In the genomic region with DNA sequence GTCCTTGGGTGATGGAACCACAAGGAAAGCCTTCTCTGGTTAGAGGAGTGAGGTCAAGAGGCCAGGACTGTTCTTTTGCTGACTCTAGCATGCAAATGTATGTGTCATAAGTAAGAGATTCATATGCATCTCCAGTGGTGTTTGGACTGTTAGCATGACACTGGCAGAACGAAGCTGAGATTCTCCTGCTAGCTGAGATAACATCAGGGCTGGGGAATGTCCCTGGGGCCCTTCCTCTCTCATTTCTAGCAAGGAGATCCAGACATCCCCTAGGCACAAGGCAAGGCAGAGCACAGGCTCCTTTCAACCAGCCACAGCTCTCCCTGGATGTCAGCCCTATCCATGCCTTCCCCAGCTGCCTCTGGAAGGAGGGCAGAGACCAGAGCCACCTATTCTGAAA, we compare ENCODE assay signal across 25 cellular contexts.
DNase-seq lines count a peak whose midpoint lies in the region; ATAC-seq, FAIRE-seq and TF ChIP-seq lines count a peak whose summit lies in the region.
"Had no signal": no experiment of that assay in that cellular context is flagged by ENCODE, and none has a peak within 500 bp of the region (broad histone marks: within the 10 kb centered on the region; RNA-seq: fewer than 3 reads in every experiment).

No MANE protein-coding gene starts in this region.

- no peak overlapping the region for H3K18ac ChIP-seq in mesenchymal stem cell (ENCODE audit: low read depth in 1 of 2, low read length in 2 of 2)

- H4K91ac ChIP-seq in mesenchymal stem cell (ENCODE audit: low read length): no peak overlapping the region

- WGBS in mesenchymal stem cell: 30% methylated on average over 1 of the region's 1 CpG

- H2AFZ ChIP-seq in GM23338: no peak overlapping the region
- H2AFZ ChIP-seq in astrocyte (ENCODE audit: low read depth, low read length): no peak overlapping the region
- no peak overlapping the region for H2AFZ ChIP-seq in mesenchymal stem cell (ENCODE audit: low read depth, low read length)

- H3K4me3 ChIP-seq in GM23338 (no peak overlapping the region), astrocyte (ENCODE audit: insufficient read depth, low read depth, low read length) (no peak overlapping the region), mesenchymal stem cell (ENCODE audit: insufficient read depth in 1 of 2, low read depth in 1 of 2, low read length in 2 of 2) (no peak overlapping the region)
- H3K4me3 ChIP-seq: gastroesophageal sphincter, SJSA1, tibial nerve had no signal

- no peak overlapping the region for H3K9ac ChIP-seq in astrocyte (ENCODE audit: low read length)
- no peak overlapping the region for H3K9ac ChIP-seq in mesenchymal stem cell (ENCODE audit: low read length)

- TF ChIP-seq CTCF in GM23338 (conservative IDR thresholded peaks at IDR 0.05; ENCODE audit: low read depth in 2 of 2) (no peak), astrocyte (IDR thresholded peaks at IDR 0.05; ENCODE audit: insufficient read depth, low read depth, low read length) (no peak)

- H2BK12ac ChIP-seq in mesenchymal stem cell (ENCODE audit: low read length in 2 of 2): no peak overlapping the region

- DNase-seq in AG20443 (ENCODE audit: low spot score) (peak; percentile 40), GM23338 (ENCODE audit: low spot score) (no peak), astrocyte (ENCODE audit: low read depth) (peak; percentile 24), mesenchymal stem cell (peak; percentile 47), cardiac septum (ENCODE audit: low spot score) (no peak)
- DNase-seq: activated CD4-positive, alpha-beta memory T cell treated with anti-CD3 and anti-CD28 coated beads for 36 hours; activated gamma-delta T cell treated with Interleukin-2 at 50 U/mL for 16 hours; CD4-positive, alpha-beta memory T cell; KBM-7; naive thymus-derived CD8-positive, alpha-beta T cell; NCI-H1930; NCI-H226; stimulated activated CD4-positive, alpha-beta T cell treated with anti-CD3 and anti-CD28 coated beads, Interleukin-2, amount 100 ng/mL, for 24 hours; stimulated activated naive CD4-positive, alpha-beta T cell treated with Interleukin-2 at 50 U/mL for 16 hours; T-helper 2 cell had no signal

- H3K27ac ChIP-seq in GM23338 (ENCODE audit: low read depth) (no peak overlapping the region), astrocyte (ENCODE audit: low read depth, low read length) (no peak overlapping the region), mesenchymal stem cell (ENCODE audit: low read length, poor library complexity, severe bottlenecking) (no peak overlapping the region)
- H3K27ac ChIP-seq: gastroesophageal sphincter, SJSA1, tibial nerve, VCaP had no signal

- FAIRE-seq in astrocyte (lab: Jason Lieb, UNC): peak; percentile 29

- no peaks in the 10 kb centered on the region for H3K79me1 ChIP-seq in mesenchymal stem cell (replicated peaks; ENCODE audit: low read length, poor library complexity, severe bottlenecking)

- H3K27me3 ChIP-seq in GM23338 (ENCODE audit: insufficient read depth): no peaks in the 10 kb centered on the region
- H3K27me3 ChIP-seq in astrocyte (ENCODE audit: insufficient read depth, low read length): no peaks in the 10 kb centered on the region
- no peaks in the 10 kb centered on the region for H3K27me3 ChIP-seq in mesenchymal stem cell (ENCODE audit: control insufficient read depth in 1 of 2, insufficient read depth in 1 of 2, low read length in 2 of 2)
- H3K27me3 ChIP-seq: gastroesophageal sphincter, SJSA1, tibial nerve had no signal

- H3K79me2 ChIP-seq in GM23338 (replicated peaks; ENCODE audit: insufficient read depth) (no peaks in the 10 kb centered on the region), astrocyte (ENCODE audit: insufficient read depth, low read length) (no peaks in the 10 kb centered on the region)

- H3K27ac Mint-ChIP-seq in GM23338 (no peak overlapping the region), astrocyte (ENCODE audit: unreplicated experiment) (peak overlapping the region; percentile 0)
- H3K27ac Mint-ChIP-seq: activated CD4-positive, alpha-beta memory T cell treated with anti-CD3 and anti-CD28 coated beads for 36 hours; CD4-positive, alpha-beta memory T cell; naive thymus-derived CD8-positive, alpha-beta T cell; progenitor cell of endocrine pancreas had no signal

- no peaks in the 10 kb centered on the region for H3F3A ChIP-seq in GM23338 (replicated peaks; ENCODE audit: low read depth)

- H3K4me1 Mint-ChIP-seq in GM23338: peaks cover 12% of the 10 kb centered on the region; the same call in 2 of the 3 replicates
- H3K4me1 Mint-ChIP-seq in astrocyte (ENCODE audit: low read depth, unreplicated experiment): peaks cover 16% of the 10 kb centered on the region
- H3K4me1 Mint-ChIP-seq: CD4-positive, alpha-beta memory T cell; central memory CD8-positive, alpha-beta T cell; naive thymus-derived CD8-positive, alpha-beta T cell had no signal

- H3K4me1 ChIP-seq in GM23338 (ENCODE audit: insufficient read depth): no peaks in the 10 kb centered on the region; the same call in 1 of the 2 replicates
- no peaks in the 10 kb centered on the region for H3K4me1 ChIP-seq in astrocyte (ENCODE audit: insufficient read depth, low read length)
- no peaks in the 10 kb centered on the region for H3K4me1 ChIP-seq in mesenchymal stem cell (ENCODE audit: control insufficient read depth, insufficient read depth, low read depth, low read length)
- H3K4me1 ChIP-seq: gastroesophageal sphincter, SJSA1, tibial nerve had no signal

- H4K20me1 ChIP-seq in GM23338 (replicated peaks; ENCODE audit: insufficient read depth) (no peaks in the 10 kb centered on the region), astrocyte (ENCODE audit: insufficient read depth, low read length) (no peaks in the 10 kb centered on the region)

- H3K27me3 Mint-ChIP-seq in GM23338 (ENCODE audit: insufficient read depth, low read depth, poor library complexity): no peaks in the 10 kb centered on the region
- no peaks in the 10 kb centered on the region for H3K27me3 Mint-ChIP-seq in astrocyte (ENCODE audit: low read depth, unreplicated experiment)
- H3K27me3 Mint-ChIP-seq: activated CD4-positive, alpha-beta memory T cell treated with anti-CD3 and anti-CD28 coated beads for 36 hours; CD4-positive, alpha-beta memory T cell; central memory CD8-positive, alpha-beta T cell had no signal

- no peak overlapping the region for H3K4ac ChIP-seq in mesenchymal stem cell (ENCODE audit: low read depth in 1 of 2, low read length in 2 of 2)

- ATAC-seq in GM23338 (peak; percentile 53), HG03097 (IDR thresholded peaks at IDR 0.05; ENCODE audit: low FRiP score, unreplicated experiment) (no peak), HG02642 (IDR thresholded peaks at IDR 0.05; ENCODE audit: poor library complexity, unreplicated experiment) (no peak), HG03139 (IDR thresholded peaks at IDR 0.05; ENCODE audit: unreplicated experiment) (no peak)
- ATAC-seq: gastroesophageal sphincter; HCT116; naive thymus-derived CD8-positive, alpha-beta T cell had no signal

- H2AK5ac ChIP-seq in mesenchymal stem cell (ENCODE audit: low read length, severe bottlenecking): no peak overlapping the region

- H3K9me2 ChIP-seq in GM23338 (ENCODE audit: insufficient read depth): 0 out of 2 replicates have a peak, but pooled peaks cover 5% of the 10 kb centered on the region

- H3K36me3 Mint-ChIP-seq in GM23338 (ENCODE audit: low read depth) (no peaks in the 10 kb centered on the region), astrocyte (ENCODE audit: low read depth, unreplicated experiment) (no peaks in the 10 kb centered on the region)
- H3K36me3 Mint-ChIP-seq: activated CD4-positive, alpha-beta memory T cell treated with anti-CD3 and anti-CD28 coated beads for 36 hours; CD4-positive, alpha-beta memory T cell; naive thymus-derived CD8-positive, alpha-beta T cell had no signal

- H3K9me3 ChIP-seq in astrocyte (ENCODE audit: insufficient read depth, low read depth, low read length): no peaks in the 10 kb centered on the region
- H3K9me3 ChIP-seq in mesenchymal stem cell (ENCODE audit: control insufficient read depth, low read length): no peaks in the 10 kb centered on the region
- H3K9me3 ChIP-seq: gastroesophageal sphincter, SJSA1, tibial nerve had no signal

- intact Hi-C loops in cardiac septum (cut with DNase I): no loop called here

- H3K14ac ChIP-seq in mesenchymal stem cell (ENCODE audit: low read length in 2 of 2): no peak overlapping the region

- H3K4me2 ChIP-seq in GM23338 (no peak overlapping the region), astrocyte (ENCODE audit: low read length) (no peak overlapping the region), mesenchymal stem cell (ENCODE audit: low read length, poor library complexity, severe bottlenecking) (no peak overlapping the region)

- no peak overlapping the region for H3K23ac ChIP-seq in mesenchymal stem cell (ENCODE audit: low read length in 2 of 2)

- H2BK15ac ChIP-seq in mesenchymal stem cell (ENCODE audit: low read depth, poor library complexity, severe bottlenecking): no peak overlapping the region

- no peak overlapping the region for H4K8ac ChIP-seq in mesenchymal stem cell (ENCODE audit: low read length)

- H3K4me3 Mint-ChIP-seq in GM23338 (no peak overlapping the region), astrocyte (ENCODE audit: unreplicated experiment) (no peak overlapping the region)
- H3K4me3 Mint-ChIP-seq: activated CD4-positive, alpha-beta memory T cell treated with anti-CD3 and anti-CD28 coated beads for 36 hours; CD4-positive, alpha-beta memory T cell; central memory CD8-positive, alpha-beta T cell; naive thymus-derived CD8-positive, alpha-beta T cell had no signal

- no peaks in the 10 kb centered on the region for H3K36me3 ChIP-seq in GM23338 (ENCODE audit: insufficient read depth)
- no peaks in the 10 kb centered on the region for H3K36me3 ChIP-seq in astrocyte (ENCODE audit: insufficient read depth, low read length)
- no peaks in the 10 kb centered on the region for H3K36me3 ChIP-seq in mesenchymal stem cell (ENCODE audit: control insufficient read depth in 1 of 2, insufficient read depth in 2 of 2, low read depth in 1 of 2, low read length in 2 of 2)
- H3K36me3 ChIP-seq: gastroesophageal sphincter, SJSA1, tibial nerve had no signal

- no peak overlapping the region for H2BK5ac ChIP-seq in mesenchymal stem cell (ENCODE audit: low read depth, low read length, poor library complexity, severe bottlenecking)

- H2BK120ac ChIP-seq in mesenchymal stem cell (ENCODE audit: low read depth, low read length): no peak overlapping the region

- no peaks in the 10 kb centered on the region for H3K9me3 Mint-ChIP-seq in GM23338
- H3K9me3 Mint-ChIP-seq in astrocyte (ENCODE audit: unreplicated experiment): no peaks in the 10 kb centered on the region
- H3K9me3 Mint-ChIP-seq: activated CD4-positive, alpha-beta memory T cell treated with anti-CD3 and anti-CD28 coated beads for 36 hours; CD4-positive, alpha-beta memory T cell; central memory CD8-positive, alpha-beta T cell; naive thymus-derived CD8-positive, alpha-beta T cell had no signal

Comparison
In these comparisons a context has a peak if more than half of its experiments do, and no peak if none do; other contexts are left out.
1. DNase-seq: peak in AG20443 (single experiment), astrocyte (single experiment) and mesenchymal stem cell (single experiment); none in GM23338 (single experiment) and cardiac septum (single experiment).